In genomic region chr4:44447563-44448504, GRCh38 we compare ENCODE assay signal across 8 cellular contexts. TPM values are rescaled to one million over a fixed set of nuclear protein-coding genes. Genes with fewer than 3 reads are reported as not detected.
DNase-seq lines count a peak whose midpoint lies in the region; ATAC-seq and TF ChIP-seq lines count a peak whose summit lies in the region.

No MANE protein-coding gene starts in this region.

- peaks cover 5% of the 10 kb centered on the region for H3K4me1 ChIP-seq in adipocyte (ENCODE audit: control insufficient read depth, insufficient read depth, low read length)
- peaks cover 27% of the 10 kb centered on the region for H3K4me1 ChIP-seq in left ventricle myocardium inferior
- H3K4me1 ChIP-seq in prostate gland (replicated peaks): peaks cover 3% of the 10 kb centered on the region

- H3K4me3 ChIP-seq in adipocyte (ENCODE audit: low read length): peak overlapping the region; percentile 74
- H3K4me3 ChIP-seq in left ventricle myocardium inferior: peak overlapping the region; percentile 68
- H3K4me3 ChIP-seq in prostate gland: peak overlapping the region; percentile 45 to 48

- in situ Hi-C loops in GM13977 (cut with MboI; ENCODE audit: low pct_unique_long_range_greater_than_20kb, low sequenced_read_pairs, unreplicated experiment): no loop called here

- TF ChIP-seq CTCF in GM13977 (IDR thresholded peaks at IDR 0.05; ENCODE audit: extremely low read depth, insufficient read depth, missing control alignments) (no peak), left ventricle myocardium inferior (IDR thresholded peaks at IDR 0.05; ENCODE audit: borderline replicate concordance) (no peak), prostate gland (IDR thresholded peaks at IDR 0.05) (no peak)

- under 1% methylated on average over 81 of the region's 110 CpGs for WGBS in prostate gland

- H3K9me3 ChIP-seq in adipocyte (ENCODE audit: control insufficient read depth, low read length) (no peaks in the 10 kb centered on the region), left ventricle myocardium inferior (replicated peaks) (no peaks in the 10 kb centered on the region), prostate gland (no peaks in the 10 kb centered on the region)

- H3K9ac ChIP-seq in adipocyte (ENCODE audit: low read length): no peak overlapping the region

- peak overlapping the region; percentile 67 for H3K27ac ChIP-seq in left ventricle myocardium inferior (replicated peaks)
- H3K27ac ChIP-seq in prostate gland: peak overlapping the region; percentile 73 to 86

- ATAC-seq in HG02885 (IDR thresholded peaks at IDR 0.05; ENCODE audit: poor library complexity, unreplicated experiment): peak; percentile 1

- peak; percentile 35 for DNase-seq in GM13977 (ENCODE audit: low spot score)
- peak; percentile 2 for DNase-seq in adipocyte (ENCODE audit: low read depth)
- peak; percentile 23 for DNase-seq in left ventricle myocardium inferior
- DNase-seq in prostate gland (ENCODE audit: low spot score): peak; percentile 26
- no peak for DNase-seq in AG08395 (ENCODE audit: low spot score)
- no peak for DNase-seq in NOMO-1 (lab: John Stamatoyannopoulos, UW; ENCODE audit: unreplicated experiment in 2 of 2)
- DNase-seq in OCI-M2 (lab: John Stamatoyannopoulos, UW; ENCODE audit: unreplicated experiment): no peak

- intact Hi-C loops in left ventricle myocardium inferior (cut with micrococcal nuclease) (no loop called here), prostate gland (cut with DNase I) (no loop called here)

- no peaks in the 10 kb centered on the region for H3K36me3 ChIP-seq in adipocyte (ENCODE audit: control insufficient read depth, insufficient read depth, low read length, severe bottlenecking)
- H3K36me3 ChIP-seq in left ventricle myocardium inferior: no peaks in the 10 kb centered on the region
- H3K36me3 ChIP-seq in prostate gland: no peaks in the 10 kb centered on the region

- H3K27me3 ChIP-seq in adipocyte (replicated peaks; ENCODE audit: control insufficient read depth, insufficient read depth, low read length) (peaks cover 61% of the 10 kb centered on the region), left ventricle myocardium inferior (ENCODE audit: low read depth) (peaks cover 88% of the 10 kb centered on the region), prostate gland (replicated peaks; ENCODE audit: insufficient read depth) (no peaks in the 10 kb centered on the region)

- no peak for TF ChIP-seq POLR2A in prostate gland (IDR thresholded peaks at IDR 0.05)

RNA-seq across cellular contexts. Expression of gene KCTD8, which starts 0.8 kb away (rescaled TPM):
- 0.14 TPM for total RNA-seq in left ventricle myocardium inferior
- 1 to 10 TPM in 1 of 2 donors, under 1 TPM in 1; 0.46 to 1.9 TPM for total RNA-seq in prostate gland

Comparison
In these comparisons a context has a peak if more than half of its experiments do, and no peak if none do; other contexts are left out.
1. DNase-seq: peak in GM13977 (single experiment), adipocyte (single experiment), left ventricle myocardium inferior (single experiment) and prostate gland (single experiment); none in AG08395 (single experiment), NOMO-1 (0 of 2) and OCI-M2 (single experiment).
2. Peak in every context shown above with its lines, with median percentiles within 50 percentile points of each other: H3K4me3 ChIP-seq.